11 cellular contexts compared by ENCODE assay signal in the genomic region with DNA sequence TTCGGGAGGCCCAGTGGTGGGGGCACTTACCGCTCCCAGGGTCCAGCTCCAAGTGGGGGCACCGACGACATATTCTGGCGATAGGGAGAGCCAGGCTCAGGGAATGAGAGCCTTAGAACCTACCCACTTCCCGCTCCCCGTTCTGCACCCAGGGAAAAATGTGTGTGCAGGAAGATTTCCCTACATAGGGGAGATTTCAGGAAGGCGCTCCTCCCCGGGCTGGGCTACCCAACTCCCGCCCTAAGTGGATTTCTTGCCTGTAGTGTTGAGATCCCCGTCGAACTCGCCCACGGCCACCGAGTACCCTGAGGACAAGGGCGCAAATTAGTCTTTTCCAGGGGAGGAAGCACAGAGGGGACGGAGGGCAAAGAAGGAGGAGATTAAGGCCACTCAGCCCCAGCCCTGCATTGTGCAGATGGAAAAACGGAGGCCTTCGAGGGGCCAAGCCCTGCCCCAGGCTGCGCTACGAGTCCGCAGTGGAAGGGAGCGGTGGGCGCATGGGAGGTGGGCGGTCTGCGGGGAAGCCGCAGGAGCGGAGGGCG. TPM values are rescaled to one million over a fixed set of nuclear protein-coding genes. Genes with fewer than 3 reads are reported as not detected.
DNase-seq lines count a peak whose midpoint lies in the region; ATAC-seq, FAIRE-seq and TF ChIP-seq lines count a peak whose summit lies in the region.
"Had no signal": no experiment of that assay in that cellular context is flagged by ENCODE, and none has a peak within 500 bp of the region (broad histone marks: within the 10 kb centered on the region; RNA-seq: fewer than 3 reads in every experiment).

No MANE protein-coding gene starts in this region.

- intact Hi-C loops in cardiac septum (cut with DNase I) (no loop called here), K562 (cut with micrococcal nuclease) (no loop called here)

- CTCF ChIA-PET in K562 (lab: Yijun Ruan, JAX; ENCODE audit: low intra/inter-chr PET ratio): no interaction called here

- no peak overlapping the region for H2BK12ac ChIP-seq in mesenchymal stem cell (ENCODE audit: low read length in 2 of 2)

- H3K9ac ChIP-seq in K562 (ENCODE audit: insufficient read depth in 1 of 2, low read depth in 2 of 2, low read length in 2 of 2) (peak overlapping the region; percentile 53 to 91; a peak in 2 of 4 replicates), mesenchymal stem cell (ENCODE audit: low read length) (no peak overlapping the region)

- no peak overlapping the region for H3K14ac ChIP-seq in mesenchymal stem cell (ENCODE audit: low read length in 2 of 2)

- H3K9me3 ChIP-seq in cardiac muscle cell (ENCODE audit: low read depth): no peaks in the 10 kb centered on the region
- H3K9me3 ChIP-seq in K562 (replicated peaks; ENCODE audit: control insufficient read depth, insufficient read depth, low read depth, low read length): no peaks in the 10 kb centered on the region
- H3K9me3 ChIP-seq in mesenchymal stem cell (ENCODE audit: control insufficient read depth, low read length): no peaks in the 10 kb centered on the region

- POLR2A ChIA-PET in K562 (lab: Yijun Ruan, JAX): interaction anchor here (0.8 to 1.8 kb wide), 5 partner anchors 8 to 291 kb away, joined by 3 to 7 read pairs (median 4); no protein-coding TSS in a partner anchor

- DNase-seq in cardiac muscle cell (ENCODE audit: low read depth in 1 of 2, low spot score in 1 of 2): no peak
- DNase-seq in cardiac septum (ENCODE audit: low spot score): no peak
- DNase-seq in K562 (ENCODE audit: extremely low read depth in 1 of 4, low spot score in 3 of 4): no peak
- DNase-seq in mesenchymal stem cell: no peak
- DNase-seq in NCI-H446 (lab: John Stamatoyannopoulos, UW): no peak
- no peak for DNase-seq in ecto neural progenitor cell (ENCODE audit: low spot score)
- DNase-seq in HT-29 (ENCODE audit: low spot score): no peak
- DNase-seq: erythroblast; stimulated activated CD4-positive, alpha-beta T cell treated with anti-CD3 and anti-CD28 coated beads, Interleukin-4, amount 100 ng/mL, for 4 hours had no signal

- no peak for TF ChIP-seq CTCF in cardiac muscle cell (IDR thresholded peaks at IDR 0.05; ENCODE audit: low read depth, low read length)
- TF ChIP-seq CTCF in K562 (IDR thresholded peaks at IDR 0.05 in 2 of 3, conservative IDR thresholded peaks at IDR 0.05 in 1 of 3; ENCODE audit: insufficient read depth in 2 of 3, low read depth in 1 of 3, low read length in 3 of 3): no peak

- H3K27ac ChIP-seq in cardiac muscle cell (no peak overlapping the region), K562 (ENCODE audit: extremely low read depth, low read depth, low read length) (no peak overlapping the region; the same call in 2 of the 3 replicates), mesenchymal stem cell (ENCODE audit: low read length, poor library complexity, severe bottlenecking) (no peak overlapping the region), urinary bladder (ENCODE audit: low read depth) (no peak overlapping the region)
- H3K27ac ChIP-seq: SK-N-MC had no signal

- no peaks in the 10 kb centered on the region for H4K20me1 ChIP-seq in K562 (replicated peaks; ENCODE audit: control insufficient read depth, insufficient read depth, low read length)

- no TSS peak for BruUV-seq in K562 (replicated peaks; lab: Mats Ljungman, UMichigan)

- H2AK5ac ChIP-seq in mesenchymal stem cell (ENCODE audit: low read length, severe bottlenecking): no peak overlapping the region

- 79% methylated on average over 25 of the region's 29 CpGs for WGBS in K562 (ENCODE audit: insufficient coverage, low coverage, missing lambda C conversion rate)
- WGBS in mesenchymal stem cell: 25% methylated on average over 29 of the region's 29 CpGs
- 27% methylated on average over 29 of the region's 29 CpGs for WGBS in urinary bladder

- H3K79me2 ChIP-seq in K562 (ENCODE audit: control insufficient read depth, insufficient read depth, low read length): peaks cover 7% of the 10 kb centered on the region; the same call in 2 of the 3 replicates

- H3K4me1 ChIP-seq in cardiac muscle cell (ENCODE audit: low read depth) (no peaks in the 10 kb centered on the region), K562 (replicated peaks in 1 of 2; ENCODE audit: control insufficient read depth in 2 of 2, insufficient read depth in 2 of 2, low read length in 2 of 2) (peaks cover 21 to 40% of the 10 kb centered on the region in 2 experiments), mesenchymal stem cell (ENCODE audit: control insufficient read depth, insufficient read depth, low read depth, low read length) (peaks cover 17% of the 10 kb centered on the region), urinary bladder (ENCODE audit: insufficient read depth) (no peaks in the 10 kb centered on the region)

- peaks cover 32% of the 10 kb centered on the region for H3K27me3 ChIP-seq in cardiac muscle cell
- H3K27me3 ChIP-seq in K562 (ENCODE audit: control insufficient read depth in 2 of 2, insufficient read depth in 2 of 2, low read length in 2 of 2): no peaks in the 10 kb centered on the region; a peak in 1 of 5 replicates
- H3K27me3 ChIP-seq in mesenchymal stem cell (ENCODE audit: control insufficient read depth in 1 of 2, insufficient read depth in 1 of 2, low read length in 2 of 2): peaks cover 34 to 65% of the 10 kb centered on the region in 2 experiments

- H3K4me2 ChIP-seq in K562 (ENCODE audit: insufficient read depth, low read length): 0 out of 2 replicates have a peak overlapping the region, but pooled peaks have one; percentile 67
- H3K4me2 ChIP-seq in mesenchymal stem cell (ENCODE audit: low read length, poor library complexity, severe bottlenecking): peak overlapping the region; percentile 87

- peak overlapping the region; percentile 12 for H4K8ac ChIP-seq in mesenchymal stem cell (ENCODE audit: low read length)

- H3K9me1 ChIP-seq in K562 (ENCODE audit: control insufficient read depth, insufficient read depth, low read length): no peaks in the 10 kb centered on the region

- peak overlapping the region; percentile 43 for H4K91ac ChIP-seq in mesenchymal stem cell (ENCODE audit: low read length)

- no peak for FAIRE-seq in K562 (lab: Jason Lieb, UNC)

- ATAC-seq in K562: no peak

- no peak for TF ChIP-seq POLR2A in K562 (conservative IDR thresholded peaks at IDR 0.05)

- H2BK15ac ChIP-seq in mesenchymal stem cell (ENCODE audit: low read depth, poor library complexity, severe bottlenecking): no peak overlapping the region

- H3K36me3 ChIP-seq in cardiac muscle cell (no peaks in the 10 kb centered on the region), K562 (ENCODE audit: control insufficient read depth, insufficient read depth, low read length) (no peaks in the 10 kb centered on the region), mesenchymal stem cell (ENCODE audit: control insufficient read depth in 1 of 2, insufficient read depth in 2 of 2, low read depth in 1 of 2, low read length in 2 of 2) (no peaks in the 10 kb centered on the region), urinary bladder (ENCODE audit: insufficient read depth) (no peaks in the 10 kb centered on the region)

- no peak overlapping the region for H3K18ac ChIP-seq in mesenchymal stem cell (ENCODE audit: low read depth in 1 of 2, low read length in 2 of 2)

- H3K4ac ChIP-seq in mesenchymal stem cell (ENCODE audit: low read depth in 1 of 2, low read length in 2 of 2): no peak overlapping the region

- in situ Hi-C loops in K562 (cut with MboI): no loop called here

- H3K23ac ChIP-seq in mesenchymal stem cell (ENCODE audit: low read length in 2 of 2): no peak overlapping the region

- no peak overlapping the region for H2BK120ac ChIP-seq in mesenchymal stem cell (ENCODE audit: low read depth, low read length)

- no peak for TF ChIP-seq EP300 in K562 (IDR thresholded peaks at IDR 0.05; ENCODE audit: low read length)

- H3K79me1 ChIP-seq in mesenchymal stem cell (replicated peaks; ENCODE audit: low read length, poor library complexity, severe bottlenecking): no peaks in the 10 kb centered on the region

- H3K4me3 ChIP-seq in cardiac muscle cell (peak overlapping the region; percentile 35), K562 (no peak overlapping the region), mesenchymal stem cell (ENCODE audit: insufficient read depth in 1 of 2, low read depth in 1 of 2, low read length in 2 of 2) (no peak overlapping the region), urinary bladder (ENCODE audit: low read depth, low read length) (peak overlapping the region; percentile 29)

- no peak for TF ChIP-seq RAD21 in K562 (CRISPR knock-in tag; conservative IDR thresholded peaks at IDR 0.05 in 1 of 2, IDR thresholded peaks at IDR 0.05 in 1 of 2)

- H2BK5ac ChIP-seq in mesenchymal stem cell (ENCODE audit: low read depth, low read length, poor library complexity, severe bottlenecking): no peak overlapping the region

- peak overlapping the region; percentile 87 for H2AFZ ChIP-seq in K562 (ENCODE audit: low read depth, low read length)
- H2AFZ ChIP-seq in mesenchymal stem cell (ENCODE audit: low read depth, low read length): no peak overlapping the region

RNA-seq across cellular contexts. Expression of gene ITGA2B, which starts 5.1 kb away (rescaled TPM):
- total RNA-seq in cardiac muscle cell (2.0 and 11.0 TPM in 2 replicates), cardiac septum (1.7 TPM), K562 (2014; rRNA removed) (8.8 and 14.2 TPM in 2 replicates), K562 (2014; rRNA removed; fragmentation: Illumina TruSeq; extraction: Trizol) (3.3 and 5.6 TPM in 2 replicates), K562 (2015; rRNA removed; fragmentation: Illumina TruSeq; extraction: Trizol) (4.8 and 5.2 TPM in 2 replicates), K562 (2021) (25.1 and 26.4 TPM in 2 replicates), urinary bladder (2.3 TPM)
- polyA plus RNA-seq in cardiac muscle cell (0.56 and 6.7 TPM in 2 replicates), K562 (2011; rRNA removed) (3.5 and 9.4 TPM in 2 replicates), K562 (2014; fragmentation: Illumina TruSeq; extraction: Trizol) (7.9 and 10.1 TPM in 2 replicates), K562 (2014; fragmentation: Nextera tagmentation; extraction: Ambion mirVana) (1 to 10 TPM; 1.1 to 1.6 TPM), K562 (2014; rRNA removed) (16.9 and 17.0 TPM in 2 replicates), urinary bladder (0.56 TPM)
- total RNA-seq in K562 (2011; cell fraction: chromatin; rRNA removed; ENCODE audit: low replicate concordance): 22.8 and 48.7 TPM in 2 replicates
- total RNA-seq in K562 (2011; cell fraction: nucleolus; rRNA removed): 27.3 and 34.7 TPM in 2 replicates
- 19.9 and 22.4 TPM in 2 replicates for total RNA-seq in K562 (2011; cell fraction: nucleoplasm; rRNA removed)
- 4.3 and 5.3 TPM in 2 replicates for polyA plus RNA-seq in K562 (2011; cell fraction: cytosol; rRNA removed)
- polyA plus RNA-seq in K562 (2011; cell fraction: nucleus; rRNA removed): 35.4 and 49.7 TPM in 2 replicates
- polyA plus RNA-seq in K562 (2012): 16.0 and 29.7 TPM in 2 replicates
- polyA minus RNA-seq in K562 (2011; rRNA and poly(A)+ RNA removed): 1.8 and 2.6 TPM in 2 replicates
- polyA minus RNA-seq in K562 (2011; cell fraction: cytosol; rRNA and poly(A)+ RNA removed): 5.7 and 7.7 TPM in 2 replicates
- polyA minus RNA-seq in K562 (2011; cell fraction: nucleus; rRNA and poly(A)+ RNA removed): 10.6 and 13.4 TPM in 2 replicates
- polyA plus RNA-seq in mesenchymal stem cell (2013, experiment 1 of 2): 0.10 TPM
- polyA plus RNA-seq in mesenchymal stem cell (2013, experiment 2 of 2): 0.14 TPM
- 0.05 TPM in 1 of 2 replicates, not detected in the other for total RNA-seq in HT-29 (2014; rRNA removed; shearing (Covaris generic))

RNA-seq across cellular contexts. Expression of gene FAM171A2, which starts 20.7 kb away (rescaled TPM):
- total RNA-seq in cardiac muscle cell (45.1 and 49.5 TPM in 2 replicates), cardiac septum (0.62 TPM), K562 (2014; rRNA removed) (7.3 and 10.2 TPM in 2 replicates), K562 (2014; rRNA removed; fragmentation: Illumina TruSeq; extraction: Trizol) (0.44 and 0.54 TPM in 2 replicates), K562 (2015; rRNA removed; fragmentation: Illumina TruSeq; extraction: Trizol) (1.2 and 1.4 TPM in 2 replicates), K562 (2021) (7.0 and 8.6 TPM in 2 replicates), urinary bladder (5.7 TPM)
- polyA plus RNA-seq in cardiac muscle cell (38.6 and 43.2 TPM in 2 replicates), K562 (2011; rRNA removed) (2.5 and 5.2 TPM in 2 replicates), K562 (2014; fragmentation: Illumina TruSeq; extraction: Trizol) (1.2 and 2.4 TPM in 2 replicates), K562 (2014; fragmentation: Nextera tagmentation; extraction: Ambion mirVana) (under 1 TPM in 1 of 2 experiments, not detected in 1; 0.10 TPM), K562 (2014; rRNA removed) (4.5 and 5.7 TPM in 2 replicates), urinary bladder (0.84 TPM)
- total RNA-seq in K562 (2011; cell fraction: chromatin; rRNA removed; ENCODE audit: low replicate concordance): 2.2 and 9.3 TPM in 2 replicates
- total RNA-seq in K562 (2011; cell fraction: nucleolus; rRNA removed): 10.4 and 11.3 TPM in 2 replicates
- total RNA-seq in K562 (2011; cell fraction: nucleoplasm; rRNA removed): 6.5 and 7.2 TPM in 2 replicates
- 5.0 and 11.3 TPM in 2 replicates for polyA plus RNA-seq in K562 (2011; cell fraction: cytosol; rRNA removed)
- 7.6 and 9.3 TPM in 2 replicates for polyA plus RNA-seq in K562 (2011; cell fraction: nucleus; rRNA removed)
- polyA plus RNA-seq in K562 (2012): 3.1 and 8.9 TPM in 2 replicates
- 1.6 and 2.1 TPM in 2 replicates for polyA minus RNA-seq in K562 (2011; rRNA and poly(A)+ RNA removed)
- 2.9 and 4.5 TPM in 2 replicates for polyA minus RNA-seq in K562 (2011; cell fraction: cytosol; rRNA and poly(A)+ RNA removed)
- 1.6 and 3.9 TPM in 2 replicates for polyA minus RNA-seq in K562 (2011; cell fraction: nucleus; rRNA and poly(A)+ RNA removed)
- 5.8 TPM for polyA plus RNA-seq in mesenchymal stem cell (2013, experiment 1 of 2)
- 5.3 TPM for polyA plus RNA-seq in mesenchymal stem cell (2013, experiment 2 of 2)
- total RNA-seq in HT-29 (2014; rRNA removed; shearing (Covaris generic)): 2.1 and 3.0 TPM in 2 replicates

RNA-seq across cellular contexts. Expression of gene GRN, which starts 39.2 kb away (rescaled TPM):
- 274 and 275 TPM in 2 replicates for total RNA-seq in cardiac muscle cell
- polyA plus RNA-seq in cardiac muscle cell: 353 and 377 TPM in 2 replicates
- 130 TPM for total RNA-seq in cardiac septum
- total RNA-seq in K562 (2011; cell fraction: chromatin; rRNA removed; ENCODE audit: low replicate concordance): 22.1 and 107 TPM in 2 replicates
- total RNA-seq in K562 (2011; cell fraction: nucleolus; rRNA removed): 206 and 251 TPM in 2 replicates
- total RNA-seq in K562 (2011; cell fraction: nucleoplasm; rRNA removed): 71.4 and 95.0 TPM in 2 replicates
- total RNA-seq in K562 (2014; rRNA removed): 51.0 and 69.9 TPM in 2 replicates
- 9.6 and 15.6 TPM in 2 replicates for total RNA-seq in K562 (2014; rRNA removed; fragmentation: Illumina TruSeq; extraction: Trizol)
- 20.7 and 21.4 TPM in 2 replicates for total RNA-seq in K562 (2015; rRNA removed; fragmentation: Illumina TruSeq; extraction: Trizol)
- 69.9 and 75.3 TPM in 2 replicates for total RNA-seq in K562 (2021)
- polyA plus RNA-seq in K562 (2011; rRNA removed): 11.5 and 62.4 TPM in 2 replicates
- polyA plus RNA-seq in K562 (2011; cell fraction: cytosol; rRNA removed): 34.3 and 53.6 TPM in 2 replicates
- polyA plus RNA-seq in K562 (2011; cell fraction: nucleus; rRNA removed): 101 and 122 TPM in 2 replicates
- 77.5 and 193 TPM in 2 replicates for polyA plus RNA-seq in K562 (2012)
- 35.2 and 63.4 TPM in 2 replicates for polyA plus RNA-seq in K562 (2014; fragmentation: Illumina TruSeq; extraction: Trizol)
- polyA plus RNA-seq in K562 (2014; fragmentation: Nextera tagmentation; extraction: Ambion mirVana): 1 to 10 TPM; 5.4 to 5.9 TPM
- polyA plus RNA-seq in K562 (2014; rRNA removed): 36.4 and 36.6 TPM in 2 replicates
- 6.6 and 12.3 TPM in 2 replicates for polyA minus RNA-seq in K562 (2011; rRNA and poly(A)+ RNA removed)
- 47.6 and 80.7 TPM in 2 replicates for polyA minus RNA-seq in K562 (2011; cell fraction: cytosol; rRNA and poly(A)+ RNA removed)
- 31.0 and 38.4 TPM in 2 replicates for polyA minus RNA-seq in K562 (2011; cell fraction: nucleus; rRNA and poly(A)+ RNA removed)
- polyA plus RNA-seq in mesenchymal stem cell (2013, experiment 1 of 2): 475 TPM
- 458 TPM for polyA plus RNA-seq in mesenchymal stem cell (2013, experiment 2 of 2)
- 155 TPM for total RNA-seq in urinary bladder
- 241 TPM for polyA plus RNA-seq in urinary bladder
- 637 and 715 TPM in 2 replicates for total RNA-seq in HT-29 (2014; rRNA removed; shearing (Covaris generic))

RNA-seq across cellular contexts. Expression of gene SLC25A39, which starts 59.7 kb away (rescaled TPM):
- 228 and 243 TPM in 2 replicates for total RNA-seq in cardiac muscle cell
- 252 and 284 TPM in 2 replicates for polyA plus RNA-seq in cardiac muscle cell
- total RNA-seq in cardiac septum: 53.4 TPM
- 112 and 348 TPM in 2 replicates for total RNA-seq in K562 (2011; cell fraction: chromatin; rRNA removed; ENCODE audit: low replicate concordance)
- 328 and 401 TPM in 2 replicates for total RNA-seq in K562 (2011; cell fraction: nucleolus; rRNA removed)
- 185 and 188 TPM in 2 replicates for total RNA-seq in K562 (2011; cell fraction: nucleoplasm; rRNA removed)
- total RNA-seq in K562 (2014; rRNA removed): 228 and 316 TPM in 2 replicates
- 47.0 and 72.5 TPM in 2 replicates for total RNA-seq in K562 (2014; rRNA removed; fragmentation: Illumina TruSeq; extraction: Trizol)
- 139 and 140 TPM in 2 replicates for total RNA-seq in K562 (2015; rRNA removed; fragmentation: Illumina TruSeq; extraction: Trizol)
- 266 and 268 TPM in 2 replicates for total RNA-seq in K562 (2021)
- polyA plus RNA-seq in K562 (2011; rRNA removed): 121 and 188 TPM in 2 replicates
- polyA plus RNA-seq in K562 (2011; cell fraction: cytosol; rRNA removed): 232 and 388 TPM in 2 replicates
- polyA plus RNA-seq in K562 (2011; cell fraction: nucleus; rRNA removed): 426 and 555 TPM in 2 replicates
- 210 and 229 TPM in 2 replicates for polyA plus RNA-seq in K562 (2012)
- polyA plus RNA-seq in K562 (2014; fragmentation: Illumina TruSeq; extraction: Trizol): 238 and 276 TPM in 2 replicates
- 1 to 10 TPM; 4.8 to 6.3 TPM for polyA plus RNA-seq in K562 (2014; fragmentation: Nextera tagmentation; extraction: Ambion mirVana)
- 267 and 327 TPM in 2 replicates for polyA plus RNA-seq in K562 (2014; rRNA removed)
- 34.0 and 42.0 TPM in 2 replicates for polyA minus RNA-seq in K562 (2011; rRNA and poly(A)+ RNA removed)
- 75.4 and 108 TPM in 2 replicates for polyA minus RNA-seq in K562 (2011; cell fraction: cytosol; rRNA and poly(A)+ RNA removed)
- polyA minus RNA-seq in K562 (2011; cell fraction: nucleus; rRNA and poly(A)+ RNA removed): 85.0 and 95.6 TPM in 2 replicates
- polyA plus RNA-seq in mesenchymal stem cell (2013, experiment 1 of 2): 67.0 TPM
- 68.4 TPM for polyA plus RNA-seq in mesenchymal stem cell (2013, experiment 2 of 2)
- total RNA-seq in urinary bladder: 27.9 TPM
- 74.9 TPM for polyA plus RNA-seq in urinary bladder
- total RNA-seq in HT-29 (2014; rRNA removed; shearing (Covaris generic)): 387 and 399 TPM in 2 replicates

Comparison
In these comparisons a context has a peak if more than half of its experiments do, and no peak if none do; other contexts are left out.
1. H3K4me3 ChIP-seq: peak in cardiac muscle cell (single experiment) and urinary bladder (single experiment); none in K562 (single experiment) and mesenchymal stem cell (0 of 2).